Comparison of ENCODE assay signal across 8 cellular contexts in the genomic region with DNA sequence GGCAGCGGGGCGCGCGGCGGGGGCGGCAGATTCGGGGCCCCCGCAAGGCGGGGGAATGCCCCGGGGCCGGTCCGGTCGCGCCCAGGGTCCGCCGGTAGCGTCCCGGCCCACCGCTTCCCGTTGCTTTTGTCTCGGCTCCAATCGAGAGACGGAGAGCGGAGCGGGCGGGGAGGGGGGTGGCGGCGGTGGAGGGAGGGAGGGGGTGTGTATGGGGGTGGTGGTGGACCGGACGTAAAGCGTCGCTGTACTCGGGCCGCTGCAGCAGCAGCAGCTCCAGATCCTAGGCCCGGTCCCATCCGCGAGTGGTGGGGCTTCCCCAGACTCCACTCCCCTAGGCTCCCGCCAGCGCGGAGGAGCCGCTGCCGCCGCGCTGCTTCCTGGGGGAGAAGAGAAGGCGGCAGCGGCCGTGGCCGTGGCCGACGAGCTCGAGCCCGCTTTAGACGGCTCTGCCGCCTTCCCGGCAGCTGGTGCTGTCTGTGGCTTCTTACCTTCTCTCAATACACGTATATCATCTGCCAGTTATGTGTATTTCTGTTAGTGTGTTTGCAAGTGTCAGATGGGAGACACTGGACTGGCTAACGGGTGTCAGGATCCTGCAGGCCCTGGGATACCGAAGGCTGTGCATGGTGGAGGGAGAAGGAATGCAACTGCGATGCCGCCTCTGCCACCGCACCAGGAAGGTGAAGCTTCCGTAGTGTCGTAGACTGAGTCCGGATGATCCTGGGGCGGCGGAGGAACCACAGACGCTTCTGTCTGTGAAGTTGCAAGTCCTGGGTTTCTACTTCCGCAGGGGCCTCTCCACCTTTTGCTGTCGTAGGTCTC. TPM values are rescaled to one million over a fixed set of nuclear protein-coding genes. Genes with fewer than 3 reads are reported as not detected.
A peak's percentile ranks its signal among the peaks of the same experiment; 100 is the strongest.
DNase-seq lines count a peak whose midpoint lies in the region; ATAC-seq and TF ChIP-seq lines count a peak whose summit lies in the region.

No MANE protein-coding gene starts in this region.

- ATAC-seq in GM19395 (IDR thresholded peaks at IDR 0.05; ENCODE audit: unreplicated experiment): peak; percentile 58
- ATAC-seq in HG03520 (IDR thresholded peaks at IDR 0.05; ENCODE audit: unreplicated experiment): peak; percentile 41

- DNase-seq in CD8-positive, alpha-beta memory T cell: peak; percentile 66 to 80 (median 76)
- DNase-seq in NOMO-1 treated with dmso at 0.1 percent for 144 hours (lab: John Stamatoyannopoulos, UW; ENCODE audit: unreplicated experiment) (peak; percentile 47), activated T-cell treated with anti-CD3 and anti-CD28 coated beads for 4 hours (peak; percentile 37), erythroblast (lab: John Stamatoyannopoulos, UW) (peak; percentile 82 to 87)
- peak; percentile 12 to 32 for DNase-seq in stimulated activated CD8-positive, alpha-beta memory T cell treated with anti-CD3 and anti-CD28 coated beads, Interleukin-7, amount 100 ng/mL, for 1 hour (ENCODE audit: low read depth in 2 of 2)

- POLR2A ChIA-PET in CD8-positive, alpha-beta memory T cell (lab: Charles Lee): interaction anchor here (0.6 to 1.3 kb wide), 6 partner anchors 12 to 1420 kb away, joined by 3 to 5 read pairs (median 3); partner anchors contain the start of genes KCNMB4, THAP2 and ZFC3H1

- no peaks in the 10 kb centered on the region for H3K9me3 ChIP-seq in CD8-positive, alpha-beta memory T cell (ENCODE audit: low read length)
- no peaks in the 10 kb centered on the region for H3K9me3 ChIP-seq in muscle layer of colon (ENCODE audit: low read length)

- peaks cover 65% of the 10 kb centered on the region for H3K4me1 ChIP-seq in CD8-positive, alpha-beta memory T cell (ENCODE audit: insufficient read depth, low read length)
- H3K4me1 ChIP-seq in muscle layer of colon (ENCODE audit: insufficient read depth, low read length): peaks cover 37% of the 10 kb centered on the region

- TF ChIP-seq POLR2A in erythroblast (IDR thresholded peaks at IDR 0.05; ENCODE audit: low read length): no peak

- H3K9ac ChIP-seq in muscle layer of colon (ENCODE audit: low read length): peak overlapping the region; percentile 37

- CTCF ChIA-PET in CD8-positive, alpha-beta memory T cell (lab: Charles Lee): interaction anchor here (1.2 kb wide), 1 partner anchor 11 kb away, joined by 3 read pairs; no protein-coding TSS in a partner anchor

- peak overlapping the region; percentile 97 for H3K27ac ChIP-seq in CD8-positive, alpha-beta memory T cell (ENCODE audit: low read depth, low read length)
- H3K27ac ChIP-seq in muscle layer of colon (ENCODE audit: low read depth, low read length): peak overlapping the region; percentile 87

- peaks cover 0 to 2% of the 10 kb centered on the region in 2 donors for H3K27me3 Mint-ChIP-seq in CD8-positive, alpha-beta memory T cell

- H3K27me3 ChIP-seq in CD8-positive, alpha-beta memory T cell (ENCODE audit: insufficient read depth, low read length, poor library complexity, severe bottlenecking): no peaks in the 10 kb centered on the region
- no peaks in the 10 kb centered on the region for H3K27me3 ChIP-seq in muscle layer of colon (ENCODE audit: control insufficient read depth in 1 of 2, insufficient read depth in 2 of 2, low read length in 2 of 2)

- H3K36me3 ChIP-seq in CD8-positive, alpha-beta memory T cell (ENCODE audit: insufficient read depth, low read length): peaks cover 12% of the 10 kb centered on the region
- peaks cover 5% of the 10 kb centered on the region for H3K36me3 ChIP-seq in muscle layer of colon (ENCODE audit: insufficient read depth, low read length)

- H3K4me3 Mint-ChIP-seq in CD8-positive, alpha-beta memory T cell: peak overlapping the region; percentile 93 to 100 (median 97)

- H3K27ac Mint-ChIP-seq in CD8-positive, alpha-beta memory T cell: peak overlapping the region; percentile 95 to 100 (median 100)

- H3K36me3 Mint-ChIP-seq in CD8-positive, alpha-beta memory T cell: peaks cover 6 to 70% (median 14%) of the 10 kb centered on the region in 3 donors

- H3K4me3 ChIP-seq in CD8-positive, alpha-beta memory T cell (ENCODE audit: low read length): peak overlapping the region; percentile 98
- peak overlapping the region; percentile 78 to 91 for H3K4me3 ChIP-seq in muscle layer of colon (ENCODE audit: low read depth in 1 of 2, low read length in 2 of 2)

- no peaks in the 10 kb centered on the region for H3K9me3 Mint-ChIP-seq in CD8-positive, alpha-beta memory T cell

- H3K4me1 Mint-ChIP-seq in CD8-positive, alpha-beta memory T cell: peaks cover 71 to 88% (median 86%) of the 10 kb centered on the region in 3 donors

RNA-seq across cellular contexts. Expression of gene CNOT2, which starts 0.5 kb away (rescaled TPM):
- 10 to 100 TPM; 70.5 to 73.7 TPM for total RNA-seq in CD8-positive, alpha-beta memory T cell
- polyA plus RNA-seq in CD8-positive, alpha-beta memory T cell: 118 TPM

Comparison
In these comparisons a context has a peak if more than half of its experiments do, and no peak if none do; other contexts are left out.
1. Peak in every context shown above with its lines: DNase-seq, ATAC-seq, H3K4me3 ChIP-seq and H3K27ac ChIP-seq.
2. DNase-seq: peak in every context shown above with its lines; median percentile 84 in erythroblast; 76 in CD8-positive, alpha-beta memory T cell; 47 in NOMO-1 treated with dmso at 0.1 percent for 144 hours; 37 in activated T-cell treated with anti-CD3 and anti-CD28 coated beads for 4 hours; 22 in stimulated activated CD8-positive, alpha-beta memory T cell treated with anti-CD3 and anti-CD28 coated beads, Interleukin-7, amount 100 ng/mL, for 1 hour.